26 cellular contexts compared by ENCODE assay signal in genomic region chr1:76109404-76109803, GRCh38. TPM values are rescaled to one million over a fixed set of nuclear protein-coding genes. Genes with fewer than 3 reads are reported as not detected.
"Had no signal": no experiment of that assay in that cellular context is flagged by ENCODE, and none has a peak within 500 bp of the region (broad histone marks: within the 10 kb centered on the region; RNA-seq: fewer than 3 reads in every experiment).

No MANE protein-coding gene starts in this region.

- H3K4me3 ChIP-seq: breast epithelium, dorsolateral prefrontal cortex, lower lobe of right lung, right atrium auricular region, stomach, suprapubic skin, transverse colon had no signal

- DNase-seq: activated B cell treated with CpG ODN at 0.5 μM for 24 hours; activated CD8-positive, alpha-beta memory T cell treated with anti-CD3 and anti-CD28 coated beads, Interleukin-2, amount 10 ng/mL, durations not matched to agents 7 days and 5 days; activated CD8-positive, alpha-beta T cell treated with anti-CD3 and anti-CD28 coated beads, Interleukin-2, amount 10 ng/mL, durations not matched to agents 7 days and 5 days; activated T-cell treated with anti-CD3 and anti-CD28 coated beads, Interleukin-2, amount 50 U/mL, for 48 hours; effector memory CD4-positive, alpha-beta T cell; immature natural killer cell; kidney; lower lobe of right lung; mesendoderm; naive thymus-derived CD4-positive, alpha-beta T cell; stimulated activated CD4-positive, alpha-beta T cell treated with anti-CD3 and anti-CD28 coated beads, Interleukin-15, amount 100 ng/mL, for 24 hours; stimulated activated CD4-positive, alpha-beta T cell treated with anti-CD3 and anti-CD28 coated beads, Interleukin-2, amount 100 ng/mL, for 24 hours; stimulated activated naive B cell treated with anti-CD40 and anti-IgM and Interleukin-4, amounts not matched to agents 10 μg/mL and 1 μg/mL and 100 μg/mL, for 72 hours; stomach; T-helper 1 cell; transverse colon had no signal

- H3K36me3 Mint-ChIP-seq: activated CD8-positive, alpha-beta memory T cell treated with anti-CD3 and anti-CD28 coated beads, Interleukin-2, amount 10 ng/mL, durations not matched to agents 7 days and 5 days; immature natural killer cell had no signal

- FAIRE-seq: frontal cortex, kidney had no signal

- H3K4me3 Mint-ChIP-seq: activated CD8-positive, alpha-beta memory T cell treated with anti-CD3 and anti-CD28 coated beads, Interleukin-2, amount 10 ng/mL, durations not matched to agents 7 days and 5 days; activated CD8-positive, alpha-beta T cell treated with anti-CD3 and anti-CD28 coated beads, Interleukin-2, amount 10 ng/mL, durations not matched to agents 7 days and 5 days; central memory CD8-positive, alpha-beta T cell; immature natural killer cell; naive thymus-derived CD4-positive, alpha-beta T cell; stimulated activated naive B cell treated with anti-CD40 and anti-IgM and Interleukin-4, amounts not matched to agents 10 μg/mL and 1 μg/mL and 100 μg/mL, for 72 hours; T-helper 2 cell treated with Interferon-gamma antibody and Interleukin-4, amounts not matched to agents 5 μg/mL and 100 μg/mL, for 36 hours had no signal

- H3K9me3 Mint-ChIP-seq: activated B cell treated with CpG ODN at 0.5 μM for 24 hours; activated naive CD4-positive, alpha-beta T cell treated with anti-CD3 and anti-CD28 coated beads, Interleukin-2, amount 50 U/mL, for 72 hours; activated T-helper 2 cell treated with anti-CD3 and anti-CD28 coated beads, Interferon-gamma antibody, Interleukin-2, Interleukin-4, amounts not matched to agents 10 μg/mL and 5 μg/mL and 100 μg/mL, durations not matched to agents 14 hours and 24 hours and 36 hours; central memory CD8-positive, alpha-beta T cell; immature natural killer cell; stimulated activated naive B cell treated with anti-CD40 and anti-IgM and Interleukin-4, amounts not matched to agents 10 μg/mL and 1 μg/mL and 100 μg/mL, for 72 hours; T-helper 2 cell treated with Interferon-gamma antibody and Interleukin-4, amounts not matched to agents 5 μg/mL and 100 μg/mL, for 36 hours had no signal

- H3K79me2 ChIP-seq: parathyroid adenoma had no signal

- ATAC-seq: activated CD8-positive, alpha-beta memory T cell treated with anti-CD3 and anti-CD28 coated beads, Interleukin-2, amount 10 ng/mL, durations not matched to agents 7 days and 5 days; activated CD8-positive, alpha-beta T cell treated with anti-CD3 and anti-CD28 coated beads, Interleukin-2, amount 10 ng/mL, durations not matched to agents 7 days and 5 days; activated naive CD4-positive, alpha-beta T cell treated with anti-CD3 and anti-CD28 coated beads, Interleukin-2, amount 50 U/mL, for 72 hours; naive thymus-derived CD4-positive, alpha-beta T cell had no signal

- H3K9me3 ChIP-seq: breast epithelium, lower lobe of right lung, right atrium auricular region, stomach, suprapubic skin, transverse colon had no signal

- H3K4me1 Mint-ChIP-seq: central memory CD8-positive, alpha-beta T cell had no signal

- H3K9ac ChIP-seq: parathyroid adenoma had no signal

- H3K27ac Mint-ChIP-seq: activated CD8-positive, alpha-beta memory T cell treated with anti-CD3 and anti-CD28 coated beads, Interleukin-2, amount 10 ng/mL, durations not matched to agents 7 days and 5 days; activated CD8-positive, alpha-beta T cell treated with anti-CD3 and anti-CD28 coated beads, Interleukin-2, amount 10 ng/mL, durations not matched to agents 7 days and 5 days; activated naive CD4-positive, alpha-beta T cell treated with anti-CD3 and anti-CD28 coated beads, Interleukin-2, amount 50 U/mL, for 72 hours; activated T-helper 2 cell treated with anti-CD3 and anti-CD28 coated beads, Interferon-gamma antibody, Interleukin-2, Interleukin-4, amounts not matched to agents 10 μg/mL and 5 μg/mL and 100 μg/mL, durations not matched to agents 14 hours and 24 hours and 36 hours; immature natural killer cell; naive thymus-derived CD4-positive, alpha-beta T cell; stimulated activated naive B cell treated with anti-CD40 and anti-IgM and Interleukin-4, amounts not matched to agents 10 μg/mL and 1 μg/mL and 100 μg/mL, for 72 hours; T-helper 2 cell treated with Interferon-gamma antibody and Interleukin-4, amounts not matched to agents 5 μg/mL and 100 μg/mL, for 36 hours had no signal

- H3K27ac ChIP-seq: dorsolateral prefrontal cortex, lower lobe of right lung, parathyroid adenoma, right atrium auricular region, stomach, suprapubic skin, transverse colon had no signal

- H3K36me3 ChIP-seq: breast epithelium, lower lobe of right lung, right atrium auricular region, stomach, suprapubic skin, transverse colon had no signal

- H3K27me3 ChIP-seq: breast epithelium, dorsolateral prefrontal cortex, right atrium auricular region, stomach, suprapubic skin, transverse colon had no signal

- H2AFZ ChIP-seq: parathyroid adenoma had no signal

- H3K27me3 Mint-ChIP-seq: activated B cell treated with CpG ODN at 0.5 μM for 24 hours; stimulated activated naive B cell treated with anti-CD40 and anti-IgM and Interleukin-4, amounts not matched to agents 10 μg/mL and 1 μg/mL and 100 μg/mL, for 72 hours had no signal

- H3K4me1 ChIP-seq: breast epithelium, parathyroid adenoma, right atrium auricular region, stomach, suprapubic skin, transverse colon had no signal

RNA-seq across cellular contexts. Expression of gene ST6GALNAC3, which starts 34.9 kb away (rescaled TPM):
- total RNA-seq: activated T-helper 2 cell treated with anti-CD3 and anti-CD28 coated beads, Interferon-gamma antibody, Interleukin-2, Interleukin-4, amounts not matched to agents 10 μg/mL and 5 μg/mL and 100 μg/mL, durations not matched to agents 14 hours and 24 hours and 36 hours had no signal
- polyA plus RNA-seq: immature natural killer cell had no signal
